In genomic region chr12:21546721-21547120, GRCh38 we compare ENCODE assay signal across 23 cellular contexts. TPM values are rescaled to one million over a fixed set of nuclear protein-coding genes. Genes with fewer than 3 reads are reported as not detected.
"Had no signal": no experiment of that assay in that cellular context is flagged by ENCODE, and none has a peak within 500 bp of the region (broad histone marks: within the 10 kb centered on the region; RNA-seq: fewer than 3 reads in every experiment).

No MANE protein-coding gene starts in this region.

- H3K4me3 ChIP-seq: heart right ventricle, left ventricle myocardium inferior, lung, mucosa of descending colon, pancreas, smooth muscle cell, suprapubic skin, thyroid gland had no signal

- H3K4me2 ChIP-seq: smooth muscle cell had no signal

- H3K9me3 ChIP-seq: heart right ventricle, left ventricle myocardium inferior, mucosa of descending colon, suprapubic skin, thyroid gland had no signal

- H3K4me1 ChIP-seq: suprapubic skin had no signal

- ATAC-seq: esophagus mucosa; heart right ventricle; left cardiac atrium; mucosa of descending colon; natural killer cell treated with Interleukin-12 subunit alpha and Interleukin-12 subunit beta and Interleukin-15 and Interleukin-18, amount 100 ng/mL, for 72 hours; pancreas; right cardiac atrium had no signal

- DNase-seq: effector memory CD4-positive, alpha-beta T cell; heart right ventricle; islet precursor cell; left cardiac atrium; left ventricle myocardium inferior; mesenchymal stem cell; mucosa of descending colon; occipital lobe; pancreas; right cardiac atrium; stimulated activated CD4-positive, alpha-beta T cell treated with anti-CD3 and anti-CD28 coated beads, Interleukin-4, amount 100 ng/mL, for 1 hour; stimulated activated CD8-positive, alpha-beta memory T cell treated with anti-CD3 and anti-CD28 coated beads, Interleukin-4, amount 100 ng/mL, for 48 hours; stimulated activated naive CD8-positive, alpha-beta T cell treated with anti-CD3 and anti-CD28 coated beads, Interleukin-15, Interleukin-2, amounts not matched to agents 100 U/mL and 50 U/mL, for 24 hours; thyroid gland had no signal

- H3K27me3 ChIP-seq: heart right ventricle, suprapubic skin, thyroid gland had no signal

- H3K36me3 ChIP-seq: heart right ventricle, left ventricle myocardium inferior, pancreas, suprapubic skin, thyroid gland had no signal

- H3K27ac ChIP-seq: heart right ventricle, left ventricle myocardium inferior, pancreas, suprapubic skin, thyroid gland had no signal

RNA-seq across cellular contexts. Expression of gene GYS2, which starts 57.9 kb away (rescaled TPM):
- total RNA-seq: fibroblast of lung; frontal cortex; glomerular endothelial cell; left ventricle myocardium inferior; lung; mucosa of descending colon; natural killer cell treated with Interleukin-12 subunit alpha and Interleukin-12 subunit beta and Interleukin-15 and Interleukin-18, amount 100 ng/mL, for 72 hours; occipital lobe; pancreas; progenitor cell of endocrine pancreas; smooth muscle cell; thyroid gland had no signal
- polyA plus RNA-seq: fibroblast of lung, pancreas, smooth muscle cell had no signal
